ENCODE assay signal across 1 cellular context in genomic region chr7:102302025-102302424, GRCh38.
TF ChIP-seq lines count a peak whose summit lies in the region.

No MANE protein-coding gene starts in this region.

TF ChIP-seq in H1, 55 proteins besides CTCF, POLR2A, EP300 and RAD21:
- TF ChIP-seq HDAC6 (IDR thresholded peaks at IDR 0.05; ENCODE audit: low read depth, low read length) (no peak), POLR2AphosphoS5 (IDR thresholded peaks at IDR 0.05; ENCODE audit: low read depth, low read length) (no peak), ZNF274 (IDR thresholded peaks at IDR 0.05; ENCODE audit: borderline replicate concordance, extremely low read depth, low read length) (no peak), KDM4A (IDR thresholded peaks at IDR 0.05; ENCODE audit: low read depth, low read length, severe bottlenecking) (no peak), ASH2L (IDR thresholded peaks at IDR 0.05; ENCODE audit: low read length) (no peak), TCF12 (IDR thresholded peaks at IDR 0.05; ENCODE audit: low read depth, low read length) (no peak), TEAD4 (IDR thresholded peaks at IDR 0.05; ENCODE audit: low read depth, low read length) (no peak), JUN (IDR thresholded peaks at IDR 0.05; ENCODE audit: low read depth, low read length) (no peak), SP1 (IDR thresholded peaks at IDR 0.05; ENCODE audit: low read depth, low read length) (no peak), NRF1 (IDR thresholded peaks at IDR 0.05; ENCODE audit: low read depth, low read length) (no peak), EGR1 (IDR thresholded peaks at IDR 0.05; ENCODE audit: borderline replicate concordance, low read depth, low read length) (no peak), EZH2 (IDR thresholded peaks at IDR 0.05; ENCODE audit: low read depth, low read length, severe bottlenecking) (no peak), CEBPB (IDR thresholded peaks at IDR 0.05; ENCODE audit: low read depth, low read length) (no peak), FOSL1 (IDR thresholded peaks at IDR 0.05; ENCODE audit: insufficient read depth, low read depth, low read length) (no peak), TBP (IDR thresholded peaks at IDR 0.05; ENCODE audit: low read depth, low read length) (no peak), RBBP5 (IDR thresholded peaks at IDR 0.05; ENCODE audit: borderline replicate concordance, low read depth, low read length) (no peak), RXRA (IDR thresholded peaks at IDR 0.05; ENCODE audit: insufficient read depth, low read depth, low read length) (no peak), HDAC2 (IDR thresholded peaks at IDR 0.05; ENCODE audit: borderline replicate concordance in 1 of 2, low read depth in 2 of 2, low read length in 2 of 2) (no peak), JUND (IDR thresholded peaks at IDR 0.05; ENCODE audit: low read length) (no peak), BACH1 (IDR thresholded peaks at IDR 0.05; ENCODE audit: low read length) (no peak)
